8 cellular contexts compared by ENCODE assay signal in genomic region chr10:88989824-88990527, GRCh38. TPM values are rescaled to one million over a fixed set of nuclear protein-coding genes. Genes with fewer than 3 reads are reported as not detected.
DNase-seq lines count a peak whose midpoint lies in the region; ATAC-seq and TF ChIP-seq lines count a peak whose summit lies in the region.

No MANE protein-coding gene starts in this region.

- H3K4me1 ChIP-seq in Panc1 (ENCODE audit: control insufficient read depth, insufficient read depth, low read length), result peaks cover 24% of the 10 kb centered on the region
- H3K4me1 ChIP-seq in mononuclear cell (ENCODE audit: insufficient read depth, low read length), result peaks cover 56% of the 10 kb centered on the region

- H3K27ac ChIP-seq in Panc1 (ENCODE audit: low read length), result no peak overlapping the region; the same call in 1 of the 2 replicates

- peaks cover 23% of the 10 kb centered on the region for H3K36me3 Mint-ChIP-seq in HFFc6 (ENCODE audit: low read depth)
- H3K36me3 Mint-ChIP-seq in effector memory CD8-positive, alpha-beta T cell (ENCODE audit: insufficient read depth), result peaks cover 42% of the 10 kb centered on the region

- in situ Hi-C loops in Panc1 (cut with HindIII; ENCODE audit: low pct_unique_long_range_greater_than_20kb, low sequenced_read_pairs), result no loop called here

- POLR2A ChIA-PET in Panc1 (lab: Charles Lee), result interaction anchor here (0.5 to 0.6 kb wide), 2 partner anchors 340 to 407 kb away, joined by 3 to 7 read pairs; partner anchors contain the start of gene RNLS

- H3K9me3 Mint-ChIP-seq in HFFc6, result no peaks in the 10 kb centered on the region
- peaks cover 3 to 8% of the 10 kb centered on the region in 2 donors for H3K9me3 Mint-ChIP-seq in effector memory CD8-positive, alpha-beta T cell

- DNase-seq in GM04504 (ENCODE audit: low read depth), result peak; percentile 86
- DNase-seq in HFFc6, result peak; percentile 77
- no peak for DNase-seq in Panc1 (ENCODE audit: low read depth, low spot score)
- DNase-seq in effector memory CD8-positive, alpha-beta T cell, result no peak
- no peak for DNase-seq in mesenteric fat pad (ENCODE audit: low spot score)
- DNase-seq in Ammon's horn (ENCODE audit: low spot score), result no peak
- DNase-seq in HuH-7.5 (ENCODE audit: low spot score), result no peak

- H3K9me3 ChIP-seq in Panc1 (ENCODE audit: control insufficient read depth, insufficient read depth, low read depth, low read length) (no peaks in the 10 kb centered on the region), mononuclear cell (ENCODE audit: low read depth, low read length) (no peaks in the 10 kb centered on the region)

- no TSS peak for BruUV-seq in Panc1 (replicated peaks; lab: Mats Ljungman, UMichigan)

- intact Hi-C loops in Panc1 (cut with micrococcal nuclease; ENCODE audit: unreplicated experiment), result loop anchor here (5.0 kb wide), 1 partner anchor 153 kb away; no protein-coding TSS in a partner anchor

- H3K27me3 Mint-ChIP-seq in HFFc6 (ENCODE audit: insufficient read depth), result no peaks in the 10 kb centered on the region; the same call in 1 of the 2 replicates
- H3K27me3 Mint-ChIP-seq in effector memory CD8-positive, alpha-beta T cell, result no peaks in the 10 kb centered on the region

- peak; percentile 57; the same call in 1 of the 2 replicates for ATAC-seq in Panc1
- peak; percentile 4 for ATAC-seq in effector memory CD8-positive, alpha-beta T cell (replicated peaks)

- no peaks in the 10 kb centered on the region for H3K27me3 ChIP-seq in Panc1 (ENCODE audit: control insufficient read depth, insufficient read depth, low read length)
- no peaks in the 10 kb centered on the region for H3K27me3 ChIP-seq in mononuclear cell (ENCODE audit: insufficient read depth, low read length)

- H3K4me1 Mint-ChIP-seq in HFFc6 (ENCODE audit: low read depth), result peaks cover 68% of the 10 kb centered on the region
- H3K4me1 Mint-ChIP-seq in effector memory CD8-positive, alpha-beta T cell (ENCODE audit: low read depth in 2 of 2), result peaks cover 35 to 50% of the 10 kb centered on the region in 2 donors

- peak overlapping the region; percentile 98 for H3K4me3 Mint-ChIP-seq in HFFc6
- H3K4me3 Mint-ChIP-seq in effector memory CD8-positive, alpha-beta T cell, result peak overlapping the region; percentile 93 to 99

- TF ChIP-seq CTCF in HFFc6 (IDR thresholded peaks at IDR 0.05), result no peak
- no peak for TF ChIP-seq CTCF in Panc1 (IDR thresholded peaks at IDR 0.05)

- H3K27ac Mint-ChIP-seq in HFFc6, result peak overlapping the region; percentile 94
- H3K27ac Mint-ChIP-seq in effector memory CD8-positive, alpha-beta T cell, result peak overlapping the region; percentile 97 to 98

- H3K4me3 ChIP-seq in Panc1 (ENCODE audit: low read depth in 2 of 2, low read length in 2 of 2), result peak overlapping the region; percentile 87 to 93
- peak overlapping the region; percentile 84 for H3K4me3 ChIP-seq in mononuclear cell (ENCODE audit: low read length)

- H3K36me3 ChIP-seq in Panc1 (ENCODE audit: control insufficient read depth, insufficient read depth, low read length), result no peaks in the 10 kb centered on the region

- CTCF ChIA-PET in Panc1 (lab: Charles Lee), result interaction anchor here (0.6 to 1.5 kb wide), 4 partner anchors 55 to 224 kb away, joined by 3 to 6 read pairs (median 4); no protein-coding TSS in a partner anchor

RNA-seq across cellular contexts. Expression of gene FAS, which starts 0.6 kb away (rescaled TPM):
- total RNA-seq in HFFc6 (2021; fragmentation: NEBNext Ultra II Directional; extraction: Animal tissue kit (Norgen Biotek cat#: 25700)), result 10 to 100 TPM; 52.9 to 62.9 (median 57.5) TPM
- total RNA-seq in Panc1 (2021; ENCODE audit: unreplicated experiment) (8.1 TPM), mononuclear cell (53.3 TPM), mesenteric fat pad (10.4 TPM)
- polyA plus RNA-seq in Panc1 (2012; ENCODE audit: insufficient read length), result 4.9 TPM

RNA-seq across cellular contexts. Expression of gene ACTA2, which starts 37.4 kb away (rescaled TPM):
- total RNA-seq in HFFc6 (2021; fragmentation: NEBNext Ultra II Directional; extraction: Animal tissue kit (Norgen Biotek cat#: 25700)), result 100 to 1,000 TPM; 112 to 178 (median 164) TPM
- total RNA-seq in Panc1 (2021; ENCODE audit: unreplicated experiment) (4.7 TPM), mononuclear cell (1.8 TPM), mesenteric fat pad (204 TPM)
- polyA plus RNA-seq in Panc1 (2012; ENCODE audit: insufficient read length), result 3.6 TPM

Comparison
In these comparisons a context has a peak if more than half of its experiments do, and no peak if none do; other contexts are left out.
1. DNase-seq: peak in GM04504 (single experiment) and HFFc6 (single experiment); none in Panc1 (single experiment), effector memory CD8-positive, alpha-beta T cell (0 of 3), mesenteric fat pad (single experiment), Ammon's horn (single experiment) and HuH-7.5 (single experiment).
2. RNA of gene ACTA2, which starts 37.4 kb away (total RNA-seq): 204 TPM in mesenteric fat pad (single experiment) and 112 to 178 TPM in HFFc6; 4.7 TPM in Panc1 (single experiment) and 1.8 TPM in mononuclear cell (single experiment); every median in the first group is over 10 times any median in the second.